In the genomic region with DNA sequence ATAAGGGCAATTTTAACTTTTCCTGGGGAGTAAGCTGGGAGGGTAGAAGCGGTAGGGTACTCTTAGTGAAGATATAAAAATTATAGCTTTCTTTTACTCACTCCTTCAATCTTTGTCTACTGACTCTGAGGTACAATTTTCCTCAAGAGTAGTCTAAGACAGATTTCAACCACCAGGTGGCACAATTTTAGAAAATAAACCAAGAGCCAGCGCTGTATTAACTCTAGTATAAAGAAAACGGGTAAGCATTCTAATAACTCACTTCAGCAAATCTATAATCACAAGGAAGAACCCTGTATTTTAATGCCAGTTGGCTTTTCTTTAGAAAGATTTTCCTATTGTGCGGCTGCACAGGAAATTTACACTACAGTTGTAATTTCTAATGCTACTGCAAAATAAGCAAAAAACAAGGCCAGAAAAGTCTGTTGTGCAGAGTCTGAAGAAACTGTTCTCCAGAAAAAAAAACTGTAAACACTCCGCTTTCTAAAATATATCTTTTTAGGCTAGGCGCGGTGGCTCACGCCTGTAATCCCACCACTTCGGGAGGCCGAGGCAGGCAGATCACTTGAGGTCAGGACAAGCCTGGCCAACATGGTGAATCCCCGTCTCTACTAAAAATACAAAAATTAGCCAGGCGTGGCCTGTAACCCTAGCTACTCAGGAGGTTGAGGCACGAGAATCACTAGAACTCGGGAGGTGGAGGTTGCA, we compare ENCODE assay signal across 8 cellular contexts. TPM values are rescaled to one million over a fixed set of nuclear protein-coding genes. Genes with fewer than 3 reads are reported as not detected.
DNase-seq lines count a peak whose midpoint lies in the region; ATAC-seq and TF ChIP-seq lines count a peak whose summit lies in the region.

No MANE protein-coding gene starts in this region.

- no peak for ATAC-seq in stimulated activated effector memory CD8-positive, alpha-beta T cell treated with anti-CD3 and anti-CD28 coated beads, Interleukin-12 subunit alpha, Interleukin-12 subunit beta, amount 100 ng/mL, for 72 hours

- peak overlapping the region; percentile 99 for H3K27ac ChIP-seq in C4-2B
- H3K27ac ChIP-seq in adrenal gland: peak overlapping the region in 3 of 5 donors; percentile 10 to 68 (median 49)

- TF ChIP-seq POLR2A in adrenal gland (IDR thresholded peaks at IDR 0.05): no peak

- H3K4me3 ChIP-seq in adrenal gland: peak overlapping the region in 1 of 4 donors; percentile 14

- TF ChIP-seq CTCF in C4-2B (conservative IDR thresholded peaks at IDR 0.05) (peak; percentile 81), GM13976 (IDR thresholded peaks at IDR 0.05; ENCODE audit: borderline replicate concordance, control extremely low read depth, extremely low read depth, insufficient read depth, missing control alignments) (peak; percentile 43), adrenal gland (IDR thresholded peaks at IDR 0.05) (peak; percentile 41 to 71 (median 61))

- peaks cover 59% of the 10 kb centered on the region for H3K4me1 Mint-ChIP-seq in stimulated activated effector memory CD8-positive, alpha-beta T cell treated with anti-CD3 and anti-CD28 coated beads, Interleukin-12 subunit alpha, Interleukin-12 subunit beta, amount 100 ng/mL, for 72 hours

- no peaks in the 10 kb centered on the region for H3K36me3 ChIP-seq in adrenal gland (replicated peaks in 1 of 2)

- H3K4me1 ChIP-seq in adrenal gland (replicated peaks in 1 of 2): peaks cover 12 to 19% of the 10 kb centered on the region in 2 donors

- intact Hi-C loops in adrenal gland (cut with DNase I): loop anchor here in 1 of 2 donors (10.0 kb wide), 1 partner anchor 70 kb away; no protein-coding TSS in a partner anchor

- no peaks in the 10 kb centered on the region for H3K27me3 ChIP-seq in adrenal gland

- DNase-seq in GM13976 (ENCODE audit: low spot score): no peak
- peak; percentile 56 for DNase-seq in NCI-H748 (lab: John Stamatoyannopoulos, UW; ENCODE audit: unreplicated experiment)
- peak in 3 of 7 donors; percentile 12 to 38 (median 32) for DNase-seq in adrenal gland
- DNase-seq in iris pigment epithelial cell (ENCODE audit: low read depth): peak; percentile 60
- DNase-seq in stimulated activated effector memory CD8-positive, alpha-beta T cell treated with anti-CD3 and anti-CD28 coated beads, Interleukin-12 subunit alpha, Interleukin-12 subunit beta, amount 100 ng/mL, for 72 hours (ENCODE audit: low spot score in 2 of 2): no peak
- no peak for DNase-seq in activated CD4-positive, CD25-positive, alpha-beta regulatory T cell (lab: John Stamatoyannopoulos, UW)
- DNase-seq in GOT3 (lab: John Stamatoyannopoulos, UW): no peak

- WGBS in adrenal gland, 4 donors: 42 to 52% (median 45%) methylated on average over 14 of the region's 14 CpGs

- no peaks in the 10 kb centered on the region for H3K9me3 ChIP-seq in adrenal gland (replicated peaks in 1 of 3)

- in situ Hi-C loops in GM13976 (cut with MboI; ENCODE audit: low sequenced_read_pairs, unreplicated experiment): no loop called here

- peak overlapping the region; percentile 100 for H3K27ac Mint-ChIP-seq in stimulated activated effector memory CD8-positive, alpha-beta T cell treated with anti-CD3 and anti-CD28 coated beads, Interleukin-12 subunit alpha, Interleukin-12 subunit beta, amount 100 ng/mL, for 72 hours

- H3K36me3 Mint-ChIP-seq in stimulated activated effector memory CD8-positive, alpha-beta T cell treated with anti-CD3 and anti-CD28 coated beads, Interleukin-12 subunit alpha, Interleukin-12 subunit beta, amount 100 ng/mL, for 72 hours: peaks cover 33% of the 10 kb centered on the region

- H3K4me3 Mint-ChIP-seq in stimulated activated effector memory CD8-positive, alpha-beta T cell treated with anti-CD3 and anti-CD28 coated beads, Interleukin-12 subunit alpha, Interleukin-12 subunit beta, amount 100 ng/mL, for 72 hours: peak overlapping the region; percentile 94

- no peaks in the 10 kb centered on the region for H3K9me3 Mint-ChIP-seq in stimulated activated effector memory CD8-positive, alpha-beta T cell treated with anti-CD3 and anti-CD28 coated beads, Interleukin-12 subunit alpha, Interleukin-12 subunit beta, amount 100 ng/mL, for 72 hours

RNA-seq across cellular contexts. Expression of a gene that starts 1.9 kb away (rescaled TPM):
- 100 to 1,000 TPM in 1 of 8 donors, 10 to 100 TPM in 7; 36.1 to 170 (median 57.1) TPM for total RNA-seq in adrenal gland
- 10 to 100 TPM; 51.8 to 77.7 (median 71.8) TPM for polyA plus RNA-seq in adrenal gland

RNA-seq across cellular contexts. Expression of a gene that starts 2.2 kb away (rescaled TPM):
- total RNA-seq in adrenal gland: 10 to 100 TPM in 2 of 8 donors, 1 to 10 TPM in 6; 2.2 to 12.0 (median 7.1) TPM
- polyA plus RNA-seq in adrenal gland: 10 to 100 TPM in 1 of 3 donors, 1 to 10 TPM in 2; 2.1 to 10.7 (median 3.0) TPM

RNA-seq across cellular contexts. Expression of a gene that starts 30.8 kb away (rescaled TPM):
- total RNA-seq in adrenal gland: 10 to 100 TPM; 25.8 to 46.4 (median 34.3) TPM
- polyA plus RNA-seq in adrenal gland: 10 to 100 TPM; 10.1 to 45.7 (median 11.1) TPM

Comparison
In these comparisons a context has a peak if more than half of its experiments do, and no peak if none do; other contexts are left out.
1. DNase-seq: peak in NCI-H748 (single experiment) and iris pigment epithelial cell (single experiment); none in GM13976 (single experiment), stimulated activated effector memory CD8-positive, alpha-beta T cell treated with anti-CD3 and anti-CD28 coated beads, Interleukin-12 subunit alpha, Interleukin-12 subunit beta, amount 100 ng/mL, for 72 hours (0 of 2), activated CD4-positive, CD25-positive, alpha-beta regulatory T cell (0 of 4) and GOT3 (single experiment).
2. Peak in every context shown above with its lines, with median percentiles within 50 percentile points of each other: CTCF ChIP-seq.